ENCODE assay signal across 1 cellular context in genomic region chr12:49130151-49131050, GRCh38.
A peak's percentile ranks its signal among the peaks of the same experiment; 100 is the strongest.
TF ChIP-seq lines count a peak whose summit lies in the region.

No MANE protein-coding gene starts in this region.

TF ChIP-seq in HepG2, 621 proteins besides CTCF, POLR2A, EP300 and RAD21 (continued from another document and continues in another):
- TF ChIP-seq, protein P1, sequence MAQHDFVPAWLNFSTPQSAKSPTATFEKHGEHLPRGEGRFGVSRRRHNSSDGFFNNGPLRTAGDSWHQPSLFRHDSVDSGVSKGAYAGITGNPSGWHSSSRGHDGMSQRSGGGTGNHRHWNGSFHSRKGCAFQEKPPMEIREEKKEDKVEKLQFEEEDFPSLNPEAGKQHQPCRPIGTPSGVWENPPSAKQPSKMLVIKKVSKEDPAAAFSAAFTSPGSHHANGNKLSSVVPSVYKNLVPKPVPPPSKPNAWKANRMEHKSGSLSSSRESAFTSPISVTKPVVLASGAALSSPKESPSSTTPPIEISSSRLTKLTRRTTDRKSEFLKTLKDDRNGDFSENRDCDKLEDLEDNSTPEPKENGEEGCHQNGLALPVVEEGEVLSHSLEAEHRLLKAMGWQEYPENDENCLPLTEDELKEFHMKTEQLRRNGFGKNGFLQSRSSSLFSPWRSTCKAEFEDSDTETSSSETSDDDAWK (CRISPR knock-in tag; IDR thresholded peaks at IDR 0.05) = no peak
- TF ChIP-seq UBTF (CRISPR knock-in tag; IDR thresholded peaks at IDR 0.05) (peak; percentile 15; the same call in 1 of the 2 replicates), SIN3A (IDR thresholded peaks at IDR 0.05; ENCODE audit: borderline replicate concordance, low read depth, low read length) (peak; percentile 69; the same call in 1 of the 2 replicates), ZNF446 (CRISPR knock-in tag; IDR thresholded peaks at IDR 0.05) (0 out of 2 replicates have a peak, but pooled peaks have one; percentile 25), TSC22D2 (CRISPR knock-in tag; IDR thresholded peaks at IDR 0.05; ENCODE audit: borderline replicate concordance) (no peak), ZNF160 (CRISPR knock-in tag; IDR thresholded peaks at IDR 0.05) (peak; percentile 49), MEIS1 (CRISPR knock-in tag; IDR thresholded peaks at IDR 0.05; ENCODE audit: borderline replicate concordance) (no peak; the same call in 1 of the 2 replicates), AGO1 (IDR thresholded peaks at IDR 0.05; ENCODE audit: low read depth, low read length, poor library complexity, severe bottlenecking) (peak; percentile 40), STAG1 (CRISPR knock-in tag; IDR thresholded peaks at IDR 0.05) (peak; percentile 46), ZNF546 (CRISPR knock-in tag; conservative IDR thresholded peaks at IDR 0.05) (peak; percentile 89), ZNF256 (CRISPR knock-in tag; conservative IDR thresholded peaks at IDR 0.05) (peak; percentile 30; the same call in 1 of the 2 replicates), ZNF230 (CRISPR knock-in tag; IDR thresholded peaks at IDR 0.05) (peak; percentile 86; the same call in 1 of the 2 replicates), ZNF18 (CRISPR knock-in tag; IDR thresholded peaks at IDR 0.05; ENCODE audit: insufficient replicate concordance) (peak; percentile 21), PPARG (CRISPR knock-in tag; conservative IDR thresholded peaks at IDR 0.05) (0 out of 2 replicates have a peak, but pooled peaks have one; percentile 9), ZSCAN20 (CRISPR knock-in tag; IDR thresholded peaks at IDR 0.05; ENCODE audit: borderline replicate concordance) (peak; percentile 23), XBP1 (CRISPR knock-in tag; IDR thresholded peaks at IDR 0.05) (peak; percentile 92), ZNF296 (CRISPR knock-in tag; conservative IDR thresholded peaks at IDR 0.05) (no peak; the same call in 1 of the 2 replicates), MAFF (IDR thresholded peaks at IDR 0.05; ENCODE audit: low read depth, low read length) (0 out of 2 replicates have a peak, but pooled peaks have one; percentile 27), GABPB1 (CRISPR knock-in tag; IDR thresholded peaks at IDR 0.05) (peak; percentile 88), STAT5B (CRISPR knock-in tag; IDR thresholded peaks at IDR 0.05) (no peak; the same call in 1 of the 2 replicates), ZNF841 (CRISPR knock-in tag; IDR thresholded peaks at IDR 0.05; ENCODE audit: borderline replicate concordance) (peak; percentile 92; the same call in 1 of the 2 replicates), RORA (CRISPR knock-in tag; IDR thresholded peaks at IDR 0.05) (no peak), ELF4 (CRISPR knock-in tag; IDR thresholded peaks at IDR 0.05; ENCODE audit: borderline replicate concordance) (0 out of 2 replicates have a peak, but pooled peaks have one; percentile 60), ZFY (CRISPR knock-in tag; IDR thresholded peaks at IDR 0.05) (peak; percentile 70), ZNF737 (CRISPR knock-in tag; IDR thresholded peaks at IDR 0.05; ENCODE audit: borderline replicate concordance) (0 out of 2 replicates have a peak, but pooled peaks have one; percentile 27), HNRNPL (IDR thresholded peaks at IDR 0.05; ENCODE audit: low read depth, low read length) (no peak), CBX2 (IDR thresholded peaks at IDR 0.05; ENCODE audit: low read depth, low read length) (no peak), CBX2 (CRISPR knock-in tag; IDR thresholded peaks at IDR 0.05; ENCODE audit: low read depth) (peak; percentile 92; the same call in 1 of the 2 replicates), SOX6 (IDR thresholded peaks at IDR 0.05) (no peak), SOX6 (CRISPR knock-in tag; IDR thresholded peaks at IDR 0.05) (peak; percentile 63), HNRNPK (IDR thresholded peaks at IDR 0.05; ENCODE audit: low read depth, low read length, poor library complexity, severe bottlenecking) (no peak), KDM2A (CRISPR knock-in tag; IDR thresholded peaks at IDR 0.05; ENCODE audit: borderline replicate concordance, low read depth) (peak; percentile 44), ARID3A (IDR thresholded peaks at IDR 0.05; ENCODE audit: low read depth, low read length) (0 out of 2 replicates have a peak, but pooled peaks have one; percentile 18), FLYWCH1 (CRISPR knock-in tag; IDR thresholded peaks at IDR 0.05) (peak; percentile 66), SOX5 (CRISPR knock-in tag; IDR thresholded peaks at IDR 0.05; ENCODE audit: borderline replicate concordance) (peak; percentile 58), TEF (CRISPR knock-in tag; IDR thresholded peaks at IDR 0.05) (no peak; the same call in 1 of the 2 replicates), SRSF1 (optimal IDR thresholded peaks at IDR 0.05; ENCODE audit: low read depth, low read length) (no peak), ZNF598 (CRISPR knock-in tag; IDR thresholded peaks at IDR 0.05; ENCODE audit: borderline replicate concordance) (0 out of 2 replicates have a peak, but pooled peaks have one; percentile 87), MBNL3 (CRISPR knock-in tag; conservative IDR thresholded peaks at IDR 0.05) (no peak), SAP130 (CRISPR knock-in tag; IDR thresholded peaks at IDR 0.05; ENCODE audit: low read depth) (peak; percentile 97), HINFP (CRISPR knock-in tag; IDR thresholded peaks at IDR 0.05; ENCODE audit: low read depth) (peak; percentile 17; the same call in 1 of the 2 replicates), NCOR1 (IDR thresholded peaks at IDR 0.05; ENCODE audit: borderline replicate concordance, low read length) (no peak), ARID2 (CRISPR knock-in tag; IDR thresholded peaks at IDR 0.05; ENCODE audit: borderline replicate concordance) (peak; percentile 89; the same call in 1 of the 2 replicates), TBX3 (IDR thresholded peaks at IDR 0.05; ENCODE audit: borderline replicate concordance) (no peak)
- TF ChIP-seq, protein P2, sequence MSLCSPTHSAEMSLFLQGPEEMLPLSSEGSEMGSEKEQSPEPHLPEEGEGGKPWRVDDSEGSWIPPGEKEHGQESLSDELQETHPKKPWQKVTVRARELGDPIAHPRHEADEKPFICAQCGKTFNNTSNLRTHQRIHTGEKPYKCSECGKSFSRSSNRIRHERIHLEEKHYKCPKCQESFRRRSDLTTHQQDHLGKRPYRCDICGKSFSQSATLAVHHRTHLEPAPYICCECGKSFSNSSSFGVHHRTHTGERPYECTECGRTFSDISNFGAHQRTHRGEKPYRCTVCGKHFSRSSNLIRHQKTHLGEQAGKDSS (CRISPR knock-in tag; IDR thresholded peaks at IDR 0.05; ENCODE audit: borderline replicate concordance, low read depth) = peak; percentile 51; the same call in 1 of the 2 replicates
- TF ChIP-seq, protein P3, sequence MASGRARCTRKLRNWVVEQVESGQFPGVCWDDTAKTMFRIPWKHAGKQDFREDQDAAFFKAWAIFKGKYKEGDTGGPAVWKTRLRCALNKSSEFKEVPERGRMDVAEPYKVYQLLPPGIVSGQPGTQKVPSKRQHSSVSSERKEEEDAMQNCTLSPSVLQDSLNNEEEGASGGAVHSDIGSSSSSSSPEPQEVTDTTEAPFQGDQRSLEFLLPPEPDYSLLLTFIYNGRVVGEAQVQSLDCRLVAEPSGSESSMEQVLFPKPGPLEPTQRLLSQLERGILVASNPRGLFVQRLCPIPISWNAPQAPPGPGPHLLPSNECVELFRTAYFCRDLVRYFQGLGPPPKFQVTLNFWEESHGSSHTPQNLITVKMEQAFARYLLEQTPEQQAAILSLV (CRISPR knock-in tag; IDR thresholded peaks at IDR 0.05; ENCODE audit: borderline replicate concordance) = peak; percentile 86; the same call in 1 of the 2 replicates
- TF ChIP-seq, protein P4, sequence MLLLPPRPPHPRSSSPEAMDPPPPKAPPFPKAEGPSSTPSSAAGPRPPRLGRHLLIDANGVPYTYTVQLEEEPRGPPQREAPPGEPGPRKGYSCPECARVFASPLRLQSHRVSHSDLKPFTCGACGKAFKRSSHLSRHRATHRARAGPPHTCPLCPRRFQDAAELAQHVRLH (CRISPR knock-in tag; IDR thresholded peaks at IDR 0.05; ENCODE audit: borderline replicate concordance, low read depth) = 0 out of 2 replicates have a peak, but pooled peaks have one; percentile 25
- TF ChIP-seq, protein P5, sequence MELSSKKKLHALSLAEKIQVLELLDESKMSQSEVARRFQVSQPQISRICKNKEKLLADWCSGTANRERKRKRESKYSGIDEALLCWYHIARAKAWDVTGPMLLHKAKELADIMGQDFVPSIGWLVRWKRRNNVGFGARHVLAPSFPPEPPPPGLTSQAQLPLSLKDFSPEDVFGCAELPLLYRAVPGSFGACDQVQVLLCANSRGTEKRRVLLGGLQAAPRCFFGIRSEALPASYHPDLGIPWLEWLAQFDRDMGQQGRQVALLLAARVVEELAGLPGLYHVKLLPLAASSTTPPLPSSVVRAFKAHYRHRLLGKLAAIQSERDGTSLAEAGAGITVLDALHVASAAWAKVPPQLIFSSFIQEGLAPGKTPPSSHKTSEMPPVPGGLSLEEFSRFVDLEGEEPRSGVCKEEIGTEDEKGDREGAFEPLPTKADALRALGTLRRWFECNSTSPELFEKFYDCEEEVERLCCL (CRISPR knock-in tag; IDR thresholded peaks at IDR 0.05; ENCODE audit: borderline replicate concordance) = no peak; the same call in 1 of the 2 replicates
- TF ChIP-seq, protein P6, sequence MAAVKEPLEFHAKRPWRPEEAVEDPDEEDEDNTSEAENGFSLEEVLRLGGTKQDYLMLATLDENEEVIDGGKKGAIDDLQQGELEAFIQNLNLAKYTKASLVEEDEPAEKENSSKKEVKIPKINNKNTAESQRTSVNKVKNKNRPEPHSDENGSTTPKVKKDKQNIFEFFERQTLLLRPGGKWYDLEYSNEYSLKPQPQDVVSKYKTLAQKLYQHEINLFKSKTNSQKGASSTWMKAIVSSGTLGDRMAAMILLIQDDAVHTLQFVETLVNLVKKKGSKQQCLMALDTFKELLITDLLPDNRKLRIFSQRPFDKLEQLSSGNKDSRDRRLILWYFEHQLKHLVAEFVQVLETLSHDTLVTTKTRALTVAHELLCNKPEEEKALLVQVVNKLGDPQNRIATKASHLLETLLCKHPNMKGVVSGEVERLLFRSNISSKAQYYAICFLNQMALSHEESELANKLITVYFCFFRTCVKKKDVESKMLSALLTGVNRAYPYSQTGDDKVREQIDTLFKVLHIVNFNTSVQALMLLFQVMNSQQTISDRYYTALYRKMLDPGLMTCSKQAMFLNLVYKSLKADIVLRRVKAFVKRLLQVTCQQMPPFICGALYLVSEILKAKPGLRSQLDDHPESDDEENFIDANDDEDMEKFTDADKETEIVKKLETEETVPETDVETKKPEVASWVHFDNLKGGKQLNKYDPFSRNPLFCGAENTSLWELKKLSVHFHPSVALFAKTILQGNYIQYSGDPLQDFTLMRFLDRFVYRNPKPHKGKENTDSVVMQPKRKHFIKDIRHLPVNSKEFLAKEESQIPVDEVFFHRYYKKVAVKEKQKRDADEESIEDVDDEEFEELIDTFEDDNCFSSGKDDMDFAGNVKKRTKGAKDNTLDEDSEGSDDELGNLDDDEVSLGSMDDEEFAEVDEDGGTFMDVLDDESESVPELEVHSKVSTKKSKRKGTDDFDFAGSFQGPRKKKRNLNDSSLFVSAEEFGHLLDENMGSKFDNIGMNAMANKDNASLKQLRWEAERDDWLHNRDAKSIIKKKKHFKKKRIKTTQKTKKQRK (IDR thresholded peaks at IDR 0.05; ENCODE audit: low read length) = no peak
